14 cellular contexts compared by ENCODE assay signal in genomic region chr4:74267998-74268606, GRCh38. TPM values are rescaled to one million over a fixed set of nuclear protein-coding genes. Genes with fewer than 3 reads are reported as not detected.
A peak's percentile ranks its signal among the peaks of the same experiment; 100 is the strongest.
DNase-seq lines count a peak whose midpoint lies in the region; ATAC-seq and TF ChIP-seq lines count a peak whose summit lies in the region.
"Had no signal": no experiment of that assay in that cellular context is flagged by ENCODE, and none has a peak within 500 bp of the region (broad histone marks: within the 10 kb centered on the region; RNA-seq: fewer than 3 reads in every experiment).

No MANE protein-coding gene starts in this region.

- H3K27ac Mint-ChIP-seq in activated T-helper 17 cell treated with anti-CD3 and anti-CD28 coated beads, Interleukin-2, amount 50 U/mL, for 72 hours: no peak overlapping the region

- H3K36me3 Mint-ChIP-seq in activated T-helper 17 cell treated with anti-CD3 and anti-CD28 coated beads, Interleukin-2, amount 50 U/mL, for 72 hours (ENCODE audit: low read depth): no peaks in the 10 kb centered on the region

- H3K27me3 Mint-ChIP-seq in activated T-helper 17 cell treated with anti-CD3 and anti-CD28 coated beads, Interleukin-2, amount 50 U/mL, for 72 hours: no peaks in the 10 kb centered on the region

- no peak for TF ChIP-seq CTCF in astrocyte of the cerebellum (IDR thresholded peaks at IDR 0.05; ENCODE audit: low read depth, low read length, missing control alignments)

- no peak overlapping the region for H3K4me3 Mint-ChIP-seq in activated T-helper 17 cell treated with anti-CD3 and anti-CD28 coated beads, Interleukin-2, amount 50 U/mL, for 72 hours

- DNase-seq in AG08396 (ENCODE audit: low spot score) (peak; percentile 11), HS-5 (ENCODE audit: low read depth) (peak; percentile 32), astrocyte of the cerebellum (ENCODE audit: low read depth) (peak; percentile 82), iris pigment epithelial cell (ENCODE audit: low read depth) (peak; percentile 83), NCI-H1436 (lab: John Stamatoyannopoulos, UW) (no peak), NCI-H748 (lab: John Stamatoyannopoulos, UW; ENCODE audit: unreplicated experiment) (no peak)
- DNase-seq: activated CD4-positive, CD25-positive, alpha-beta regulatory T cell treated with anti-CD3 and anti-CD28 coated beads, Interleukin-2, amount 50 U/mL, for 72 hours; left cardiac atrium; occipital lobe; SHP77; stimulated activated CD4-positive, alpha-beta T cell treated with anti-CD3 and anti-CD28 coated beads, Interleukin-4, amount 100 ng/mL, for 4 hours had no signal

- in situ Hi-C loops in astrocyte of the cerebellum (cut with HindIII; ENCODE audit: low sequenced_read_pairs): no loop called here

- no peak overlapping the region for H3K4me3 ChIP-seq in astrocyte of the cerebellum (ENCODE audit: low read depth, low read length)
- H3K4me3 ChIP-seq: thoracic aorta had no signal

- H3K4me1 Mint-ChIP-seq in activated T-helper 17 cell treated with anti-CD3 and anti-CD28 coated beads, Interleukin-2, amount 50 U/mL, for 72 hours: peaks cover 4% of the 10 kb centered on the region

- ATAC-seq in activated T-helper 17 cell treated with anti-CD3 and anti-CD28 coated beads, Interleukin-2, amount 50 U/mL, for 72 hours (replicated peaks): no peak
- no peak for ATAC-seq in GM19467 (IDR thresholded peaks at IDR 0.05; ENCODE audit: unreplicated experiment)

- H3K9me3 Mint-ChIP-seq in activated T-helper 17 cell treated with anti-CD3 and anti-CD28 coated beads, Interleukin-2, amount 50 U/mL, for 72 hours: no peaks in the 10 kb centered on the region

RNA-seq across cellular contexts. Expression of gene EPGN, which starts 40.2 kb away (rescaled TPM):
- total RNA-seq in activated T-helper 17 cell treated with anti-CD3 and anti-CD28 coated beads, Interleukin-2, amount 50 U/mL, for 72 hours: not detected
- total RNA-seq: occipital lobe had no signal

Comparison
In these comparisons a context has a peak if more than half of its experiments do, and no peak if none do; other contexts are left out.
1. DNase-seq: peak in AG08396 (single experiment), HS-5 (single experiment), astrocyte of the cerebellum (single experiment) and iris pigment epithelial cell (single experiment); none in NCI-H1436 (single experiment) and NCI-H748 (single experiment).